Comparison of ENCODE assay signal across 11 cellular contexts in genomic region chr1:220726634-220727033, GRCh38. TPM values are rescaled to one million over a fixed set of nuclear protein-coding genes. Genes with fewer than 3 reads are reported as not detected.
DNase-seq lines count a peak whose midpoint lies in the region; ATAC-seq, FAIRE-seq and TF ChIP-seq lines count a peak whose summit lies in the region.
"Had no signal": no experiment of that assay in that cellular context is flagged by ENCODE, and none has a peak within 500 bp of the region (broad histone marks: within the 10 kb centered on the region; RNA-seq: fewer than 3 reads in every experiment).

No MANE protein-coding gene starts in this region.

- POLR2A ChIA-PET in HCT116 (lab: Charles Lee), result no interaction called here

- H3K27me3 ChIP-seq in DOHH2 (ENCODE audit: control insufficient read depth, low read length) (peaks cover 2% of the 10 kb centered on the region; the same call in 1 of the 2 replicates), HCT116 (ENCODE audit: insufficient read depth, low read length) (no peaks in the 10 kb centered on the region), WERI-Rb-1 (ENCODE audit: insufficient read depth, low read depth, severe bottlenecking) (no peaks in the 10 kb centered on the region), keratinocyte (ENCODE audit: control insufficient read depth, extremely low read depth, insufficient read depth, low read length) (no peaks in the 10 kb centered on the region), adrenal gland (peaks cover 5% of the 10 kb centered on the region)

- 69 to 84% (median 73%) methylated on average over 3 of the region's 3 CpGs for WGBS in adrenal gland, 4 donors

- TF ChIP-seq CTCF in DOHH2 (IDR thresholded peaks at IDR 0.05; ENCODE audit: low read depth, low read length, poor library complexity, severe bottlenecking) (peak; percentile 59), HCT116 (IDR thresholded peaks at IDR 0.05 in 2 of 3, conservative IDR thresholded peaks at IDR 0.05 in 1 of 3; ENCODE audit: borderline replicate concordance in 1 of 3, insufficient read depth in 1 of 3, low read depth in 2 of 3, low read length in 2 of 3) (peak in 2 of 3 experiments; percentile 59 to 74; a peak in 4 of 6 replicates), WERI-Rb-1 (IDR thresholded peaks at IDR 0.05; ENCODE audit: low read depth, low read length) (peak; percentile 76), keratinocyte (optimal IDR thresholded peaks at IDR 0.05 in 1 of 3, IDR thresholded peaks at IDR 0.05 in 1 of 3, conservative IDR thresholded peaks at IDR 0.05 in 1 of 3; ENCODE audit: extremely low read depth in 1 of 3, insufficient read depth in 2 of 3, low read length in 3 of 3) (peak in 2 of 3 experiments; percentile 37 to 40), adrenal gland (IDR thresholded peaks at IDR 0.05) (peak in 1 of 6 experiments; percentile 7)

- DNase-seq in HCT116 (ENCODE audit: low read depth, low spot score) (no peak), WERI-Rb-1 (no peak), keratinocyte (ENCODE audit: low read depth, low spot score) (no peak), adrenal gland (no peak)
- no peak for DNase-seq in stimulated activated CD4-positive, alpha-beta T cell treated with anti-CD3 and anti-CD28 coated beads, Interleukin-4, amount 100 ng/mL, for 24 hours
- no peak for DNase-seq in activated CD4-positive, alpha-beta T cell treated with anti-CD3 and anti-CD28 coated beads for 4 hours
- no peak for DNase-seq in stimulated activated naive CD4-positive, alpha-beta T cell treated with Interleukin-2 at 50 U/mL for 16 hours (lab: John Stamatoyannopoulos, UW)
- DNase-seq: activated effector memory CD4-positive, alpha-beta T cell treated with anti-CD3 and anti-CD28 coated beads, Interleukin-2, amount 50 U/mL, for 16 hours; stimulated activated naive B cell treated with anti-CD40 and anti-IgM and Interleukin-4, amounts not matched to agents 10 μg/mL and 1 μg/mL and 100 μg/mL, for 72 hours had no signal

- H3K4me3 ChIP-seq in DOHH2 (ENCODE audit: low read length), result no peak overlapping the region
- H3K4me3 ChIP-seq in HCT116 (replicated peaks in 1 of 2; ENCODE audit: low read depth in 1 of 2, low read length in 2 of 2), result no peak overlapping the region
- no peak overlapping the region for H3K4me3 ChIP-seq in WERI-Rb-1 (ENCODE audit: low read depth, low read length)
- no peak overlapping the region for H3K4me3 ChIP-seq in keratinocyte (ENCODE audit: control insufficient read depth in 2 of 3, extremely low read depth in 1 of 3, insufficient read depth in 2 of 3, low read depth in 1 of 3, low read length in 3 of 3)
- H3K4me3 ChIP-seq in adrenal gland, result no peak overlapping the region

- H3K4me2 ChIP-seq in DOHH2 (ENCODE audit: low read length) (no peak overlapping the region), HCT116 (ENCODE audit: low read length) (no peak overlapping the region), keratinocyte (ENCODE audit: control insufficient read depth, extremely low read depth, insufficient read depth, low read depth, low read length) (no peak overlapping the region)

- H3K4me1 ChIP-seq in DOHH2 (ENCODE audit: control insufficient read depth, low read length), result no peaks in the 10 kb centered on the region
- H3K4me1 ChIP-seq in HCT116 (ENCODE audit: control insufficient read depth in 1 of 2, insufficient read depth in 2 of 2, low read length in 2 of 2), result peaks cover 0 to 12% of the 10 kb centered on the region in 2 experiments; a peak in 3 of 4 replicates
- H3K4me1 ChIP-seq in keratinocyte (ENCODE audit: control insufficient read depth, extremely low read depth, insufficient read depth, low read length), result no peaks in the 10 kb centered on the region
- H3K4me1 ChIP-seq in adrenal gland (replicated peaks in 1 of 2), result no peaks in the 10 kb centered on the region

- peak; percentile 78 for ATAC-seq in HCT116
- ATAC-seq: stimulated activated naive B cell treated with anti-CD40 and anti-IgM and Interleukin-4, amounts not matched to agents 10 μg/mL and 1 μg/mL and 100 μg/mL, for 72 hours had no signal

- H3K79me2 ChIP-seq in DOHH2 (ENCODE audit: control insufficient read depth, low read length), result no peaks in the 10 kb centered on the region
- no peaks in the 10 kb centered on the region for H3K79me2 ChIP-seq in HCT116 (ENCODE audit: insufficient read depth, low read length)
- no peaks in the 10 kb centered on the region for H3K79me2 ChIP-seq in keratinocyte (ENCODE audit: control insufficient read depth, insufficient read depth, low read length)

- FAIRE-seq in keratinocyte (lab: Jason Lieb, UNC), result no peak

- no peaks in the 10 kb centered on the region for H3F3A ChIP-seq in DOHH2 (ENCODE audit: control insufficient read depth, insufficient read depth)

- CTCF ChIA-PET in HCT116 (lab: Charles Lee), result no interaction called here

- H2AFZ ChIP-seq in HCT116 (ENCODE audit: low read depth, low read length, poor library complexity, severe bottlenecking) (no peak overlapping the region), keratinocyte (ENCODE audit: control insufficient read depth, low read length) (no peak overlapping the region)

- RAD21 ChIA-PET in HCT116 (lab: Charles Lee; ENCODE audit: low non-redundant PET in 1 of 2, low total read pairs in 2 of 2, uncharacterized antibody in 2 of 2, unreplicated experiment in 2 of 2), result no interaction called here

- H3K36me3 ChIP-seq in DOHH2 (ENCODE audit: control insufficient read depth, low read length), result no peaks in the 10 kb centered on the region
- H3K36me3 ChIP-seq in HCT116 (ENCODE audit: control insufficient read depth in 1 of 2, insufficient read depth in 2 of 2, low read length in 2 of 2), result no peaks in the 10 kb centered on the region
- no peaks in the 10 kb centered on the region for H3K36me3 ChIP-seq in WERI-Rb-1
- no peaks in the 10 kb centered on the region for H3K36me3 ChIP-seq in keratinocyte (ENCODE audit: control insufficient read depth in 2 of 2, extremely low read depth in 1 of 2, insufficient read depth in 2 of 2, low read length in 2 of 2)
- no peaks in the 10 kb centered on the region for H3K36me3 ChIP-seq in adrenal gland (replicated peaks in 1 of 2)

- H3K9me3 ChIP-seq in DOHH2 (ENCODE audit: control insufficient read depth, insufficient read depth, low read length) (no peaks in the 10 kb centered on the region), HCT116 (ENCODE audit: control insufficient read depth in 1 of 2, insufficient read depth in 1 of 2, low read depth in 1 of 2, low read length in 2 of 2) (no peaks in the 10 kb centered on the region), WERI-Rb-1 (ENCODE audit: severe bottlenecking) (no peaks in the 10 kb centered on the region), keratinocyte (ENCODE audit: control insufficient read depth, low read depth, low read length) (no peaks in the 10 kb centered on the region), adrenal gland (replicated peaks in 1 of 3) (no peaks in the 10 kb centered on the region)

- no peak for TF ChIP-seq POLR2A in HCT116 (IDR thresholded peaks at IDR 0.05; ENCODE audit: borderline replicate concordance, extremely low read depth, insufficient read depth, insufficient read length)
- no peak for TF ChIP-seq POLR2A in adrenal gland (IDR thresholded peaks at IDR 0.05)

- BruUV-seq in HCT116 (replicated peaks; lab: Mats Ljungman, UMichigan), result no TSS peak

- H3K9me1 ChIP-seq in keratinocyte (ENCODE audit: control insufficient read depth, extremely low read depth, insufficient read depth, low read length), result no peaks in the 10 kb centered on the region

- dilution Hi-C loops in keratinocyte (cut with MboI; ENCODE audit: extremely low pct_ligation_motif_present, low sequenced_read_pairs), result no loop called here

- H3K27ac ChIP-seq in DOHH2 (ENCODE audit: low read depth, low read length), result no peak overlapping the region
- H3K27ac ChIP-seq in HCT116 (ENCODE audit: low read depth, low read length), result no peak overlapping the region
- no peak overlapping the region for H3K27ac ChIP-seq in WERI-Rb-1
- no peak overlapping the region for H3K27ac ChIP-seq in keratinocyte (ENCODE audit: control insufficient read depth, insufficient read depth, low read length)
- H3K27ac ChIP-seq in adrenal gland, result no peak overlapping the region

- no peak for TF ChIP-seq RAD21 in HCT116 (IDR thresholded peaks at IDR 0.05; ENCODE audit: low read depth)

- no peaks in the 10 kb centered on the region for H4K20me1 ChIP-seq in DOHH2 (ENCODE audit: control insufficient read depth, insufficient read depth, low read depth, low read length)
- no peaks in the 10 kb centered on the region for H4K20me1 ChIP-seq in HCT116 (ENCODE audit: insufficient read depth)
- no peaks in the 10 kb centered on the region for H4K20me1 ChIP-seq in keratinocyte (ENCODE audit: control insufficient read depth, extremely low read depth, insufficient read depth, low read length)

- intact Hi-C loops in HCT116 (cut with micrococcal nuclease), result no loop called here
- intact Hi-C loops in adrenal gland (cut with DNase I), result no loop called here

- H3K9ac ChIP-seq in HCT116 (ENCODE audit: low read length) (no peak overlapping the region), keratinocyte (ENCODE audit: control insufficient read depth, extremely low read depth, insufficient read depth, low read length) (no peak overlapping the region)

- no peaks in the 10 kb centered on the region for H3K9me2 ChIP-seq in DOHH2 (replicated peaks; ENCODE audit: control insufficient read depth, low read length)
- H3K9me2 ChIP-seq in HCT116 (ENCODE audit: insufficient read depth), result no peaks in the 10 kb centered on the region

RNA-seq across cellular contexts. Expression of gene MTARC2, which starts 21.5 kb away (rescaled TPM):
- total RNA-seq in HCT116 (2021; ENCODE audit: unreplicated experiment), result 16.6 TPM
- 10.3 and 12.9 TPM in 2 replicates for polyA plus RNA-seq in HCT116 (2012)
- 0.43 to 0.75 TPM (median 0.73 TPM) in 3 replicates for polyA plus RNA-seq in keratinocyte
- polyA plus RNA-seq in keratinocyte (2011; ENCODE audit: low read depth), result not detected
- polyA plus RNA-seq in keratinocyte (2011; cell fraction: cytosol; rRNA removed), result 0.44 and 0.46 TPM in 2 replicates
- polyA plus RNA-seq in keratinocyte (2011; cell fraction: nucleus; rRNA removed), result 2.1 and 2.4 TPM in 2 replicates
- 0.38 and 0.41 TPM in 2 replicates for polyA plus RNA-seq in keratinocyte (2012; ENCODE audit: low replicate concordance)
- 0.66 to 1.2 TPM (median 0.80 TPM) in 3 replicates for polyA minus RNA-seq in keratinocyte
- polyA minus RNA-seq in keratinocyte (2011; cell fraction: cytosol; rRNA and poly(A)+ RNA removed), result 3.3 TPM
- polyA minus RNA-seq in keratinocyte (2011; cell fraction: nucleus; rRNA and poly(A)+ RNA removed), result 0.53 and 1.8 TPM in 2 replicates
- total RNA-seq in adrenal gland, result 10 to 100 TPM; 18.3 to 48.6 (median 29.8) TPM
- polyA plus RNA-seq in adrenal gland, result 10 to 100 TPM; 13.7 to 46.1 (median 23.5) TPM
- total RNA-seq: G401 had no signal

RNA-seq across cellular contexts. Expression of gene C1orf115, which starts 36.5 kb away (rescaled TPM):
- 16.8 TPM for total RNA-seq in HCT116 (2021; ENCODE audit: unreplicated experiment)
- polyA plus RNA-seq in HCT116 (2012), result 13.1 and 15.0 TPM in 2 replicates
- polyA plus RNA-seq in keratinocyte, result 0.68 to 0.97 TPM (median 0.72 TPM) in 3 replicates
- 0.10 TPM for polyA plus RNA-seq in keratinocyte (2011; ENCODE audit: low read depth)
- polyA plus RNA-seq in keratinocyte (2011; cell fraction: cytosol; rRNA removed), result 0.79 and 0.97 TPM in 2 replicates
- 0.73 and 0.90 TPM in 2 replicates for polyA plus RNA-seq in keratinocyte (2011; cell fraction: nucleus; rRNA removed)
- polyA plus RNA-seq in keratinocyte (2012; ENCODE audit: low replicate concordance), result 0.47 and 0.76 TPM in 2 replicates
- polyA minus RNA-seq in keratinocyte, result 0.33 to 0.66 TPM (median 0.64 TPM) in 3 replicates
- not detected for polyA minus RNA-seq in keratinocyte (2011; cell fraction: cytosol; rRNA and poly(A)+ RNA removed)
- polyA minus RNA-seq in keratinocyte (2011; cell fraction: nucleus; rRNA and poly(A)+ RNA removed), result 0.21 and 0.23 TPM in 2 replicates
- total RNA-seq in adrenal gland, result 10 to 100 TPM in 1 of 8 donors, 1 to 10 TPM in 7; 1.1 to 12.7 (median 7.0) TPM
- 1 to 10 TPM; 4.5 to 7.7 (median 7.3) TPM for polyA plus RNA-seq in adrenal gland
